ENCODE assay signal across 2 cellular contexts in the genomic region with DNA sequence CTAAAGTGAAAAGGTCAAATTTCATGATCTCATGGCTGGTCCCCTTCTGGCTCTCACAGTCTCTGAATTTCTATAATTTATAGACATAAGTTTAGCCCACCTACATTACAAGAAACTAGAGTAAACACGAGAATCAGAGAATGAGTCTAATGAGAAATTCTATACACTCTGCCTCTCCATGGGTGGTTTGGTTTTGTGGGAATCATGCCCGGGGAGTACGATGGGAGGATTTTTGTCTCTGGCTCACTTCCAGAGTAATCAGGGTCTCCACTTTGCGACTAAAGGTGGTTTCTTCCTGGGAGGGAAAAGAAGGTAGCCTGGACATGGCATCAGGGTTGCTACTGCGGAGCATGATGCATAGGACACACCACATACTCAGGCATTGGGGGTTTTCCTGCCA.
TF ChIP-seq lines count a peak whose summit lies in the region.

No MANE protein-coding gene starts in this region.

TF ChIP-seq in HEK293, 187 proteins besides CTCF, POLR2A, EP300 and RAD21 (continued from another document):
- TF ChIP-seq, protein P1, sequence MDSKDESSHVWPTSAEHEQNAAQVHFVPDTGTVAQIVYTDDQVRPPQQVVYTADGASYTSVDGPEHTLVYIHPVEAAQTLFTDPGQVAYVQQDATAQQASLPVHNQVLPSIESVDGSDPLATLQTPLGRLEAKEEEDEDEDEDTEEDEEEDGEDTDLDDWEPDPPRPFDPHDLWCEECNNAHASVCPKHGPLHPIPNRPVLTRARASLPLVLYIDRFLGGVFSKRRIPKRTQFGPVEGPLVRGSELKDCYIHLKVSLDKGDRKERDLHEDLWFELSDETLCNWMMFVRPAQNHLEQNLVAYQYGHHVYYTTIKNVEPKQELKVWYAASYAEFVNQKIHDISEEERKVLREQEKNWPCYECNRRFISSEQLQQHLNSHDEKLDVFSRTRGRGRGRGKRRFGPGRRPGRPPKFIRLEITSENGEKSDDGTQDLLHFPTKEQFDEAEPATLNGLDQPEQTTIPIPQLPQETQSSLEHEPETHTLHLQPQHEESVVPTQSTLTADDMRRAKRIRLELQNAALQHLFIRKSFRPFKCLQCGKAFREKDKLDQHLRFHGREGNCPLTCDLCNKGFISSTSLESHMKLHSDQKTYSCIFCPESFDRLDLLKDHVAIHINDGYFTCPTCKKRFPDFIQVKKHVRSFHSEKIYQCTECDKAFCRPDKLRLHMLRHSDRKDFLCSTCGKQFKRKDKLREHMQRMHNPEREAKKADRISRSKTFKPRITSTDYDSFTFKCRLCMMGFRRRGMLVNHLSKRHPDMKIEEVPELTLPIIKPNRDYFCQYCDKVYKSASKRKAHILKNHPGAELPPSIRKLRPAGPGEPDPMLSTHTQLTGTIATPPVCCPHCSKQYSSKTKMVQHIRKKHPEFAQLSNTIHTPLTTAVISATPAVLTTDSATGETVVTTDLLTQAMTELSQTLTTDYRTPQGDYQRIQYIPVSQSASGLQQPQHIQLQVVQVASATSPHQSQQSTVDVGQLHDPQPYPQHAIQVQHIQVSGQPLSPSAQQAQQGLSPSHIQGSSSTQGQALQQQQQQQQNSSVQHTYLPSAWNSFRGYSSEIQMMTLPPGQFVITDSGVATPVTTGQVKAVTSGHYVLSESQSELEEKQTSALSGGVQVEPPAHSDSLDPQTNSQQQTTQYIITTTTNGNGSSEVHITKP (tag by site-specific recombination; IDR thresholded peaks at IDR 0.05), result peak; percentile 73

TF ChIP-seq in HepG2, 621 proteins besides CTCF, POLR2A, EP300 and RAD21 (continued from another document):
- TF ChIP-seq RFX5 (IDR thresholded peaks at IDR 0.05; ENCODE audit: low read depth, low read length) (no peak), MBNL3 (CRISPR knock-in tag; conservative IDR thresholded peaks at IDR 0.05) (no peak), AGO2 (optimal IDR thresholded peaks at IDR 0.05; ENCODE audit: low read depth, low read length) (no peak), MIER3 (CRISPR knock-in tag; IDR thresholded peaks at IDR 0.05; ENCODE audit: borderline replicate concordance) (no peak), ZNF432 (CRISPR knock-in tag; IDR thresholded peaks at IDR 0.05; ENCODE audit: borderline replicate concordance) (no peak), KLF16 (CRISPR knock-in tag; IDR thresholded peaks at IDR 0.05) (no peak), ZEB1 (IDR thresholded peaks at IDR 0.05; ENCODE audit: insufficient replicate concordance, low read depth) (no peak)
